ENCODE assay signal across 1 cellular context in the genomic region with DNA sequence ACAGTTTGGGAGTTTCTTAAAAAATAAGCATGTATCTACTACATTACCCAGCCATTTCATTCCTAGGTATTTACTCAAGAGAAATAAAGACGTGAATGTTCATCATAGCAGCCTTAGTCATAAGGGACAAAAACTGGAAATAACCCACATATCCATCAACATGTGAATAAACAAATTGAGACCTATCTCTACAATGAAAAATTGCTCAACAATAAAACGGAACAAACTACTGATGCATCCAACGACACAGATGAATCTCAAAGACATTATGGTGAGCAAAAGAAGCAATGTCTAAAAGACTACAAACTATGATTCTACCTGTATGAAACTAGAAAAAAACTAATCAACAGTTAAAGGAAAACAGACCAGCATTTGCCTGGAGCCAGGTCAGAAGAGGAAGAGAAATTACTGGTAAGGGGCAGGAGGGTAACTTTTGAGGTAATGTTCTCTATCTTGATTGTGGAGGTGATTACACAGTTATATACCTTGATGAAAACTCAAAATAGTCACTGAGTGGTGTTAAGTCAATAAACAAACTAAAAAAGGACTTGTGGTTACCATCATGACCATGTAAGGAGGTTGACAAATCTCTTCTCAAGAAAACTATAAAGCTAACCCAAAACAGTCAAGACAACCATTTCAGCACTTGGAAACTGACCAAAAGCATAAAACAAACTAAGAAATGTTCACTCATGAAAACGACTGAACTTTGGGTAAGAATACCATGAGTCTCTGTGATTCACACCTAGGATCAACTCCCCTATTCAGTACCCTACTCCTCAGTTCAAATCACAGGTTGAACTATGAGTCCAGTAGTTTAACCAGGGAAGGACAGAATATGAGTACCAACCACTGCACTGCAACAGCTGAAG.
TF ChIP-seq lines count a peak whose summit lies in the region.

No MANE protein-coding gene starts in this region.

TF ChIP-seq in endothelial cell of umbilical vein, 7 proteins besides CTCF, POLR2A, EP300 and RAD21:
- TF ChIP-seq POLR2AphosphoS5 (IDR thresholded peaks at IDR 0.05; ENCODE audit: insufficient read depth, low read depth, low read length) = no peak
- TF ChIP-seq GATA2 (IDR thresholded peaks at IDR 0.05; ENCODE audit: insufficient read depth, insufficient read length, low read depth, low read length) = no peak
- TF ChIP-seq JUN (IDR thresholded peaks at IDR 0.05; ENCODE audit: borderline replicate concordance, insufficient read depth, insufficient read length, low read depth) = no peak
- TF ChIP-seq FOS (IDR thresholded peaks at IDR 0.05; ENCODE audit: borderline replicate concordance, insufficient read depth, low read length) = no peak
- no peak for TF ChIP-seq EZH2 (IDR thresholded peaks at IDR 0.05; ENCODE audit: borderline replicate concordance, low read depth, low read length, severe bottlenecking)
